ENCODE assay signal across 14 cellular contexts in genomic region chr7:74373536-74373935, GRCh38.
"Had no signal": no experiment of that assay in that cellular context is flagged by ENCODE, and none has a peak within 500 bp of the region (broad histone marks: within the 10 kb centered on the region; RNA-seq: fewer than 3 reads in every experiment).

No MANE protein-coding gene starts in this region.

- H3K4me1 ChIP-seq: uterus had no signal

- H3K36me3 Mint-ChIP-seq: activated CD8-positive, alpha-beta memory T cell treated with anti-CD3 and anti-CD28 coated beads, Interleukin-2, amount 10 ng/mL, durations not matched to agents 7 days and 5 days; activated naive CD4-positive, alpha-beta T cell treated with anti-CD3 and anti-CD28 coated beads, Interleukin-2, amount 50 U/mL, for 72 hours had no signal

- H3K9me3 ChIP-seq: esophagus muscularis mucosa, right atrium auricular region, suprapubic skin, uterus had no signal

- H3K27me3 ChIP-seq: brain microvascular endothelial cell, esophagus muscularis mucosa, right atrium auricular region, suprapubic skin, uterus had no signal

- H3K4me3 ChIP-seq: suprapubic skin had no signal

- H3K27me3 Mint-ChIP-seq: activated CD8-positive, alpha-beta memory T cell treated with anti-CD3 and anti-CD28 coated beads, Interleukin-2, amount 10 ng/mL, durations not matched to agents 7 days and 5 days; activated T-cell treated with anti-CD3 and anti-CD28 coated beads, Interleukin-2, amount 50 U/mL, for 24 hours had no signal

- FAIRE-seq: small intestine had no signal

- H3K4me3 Mint-ChIP-seq: activated CD8-positive, alpha-beta memory T cell treated with anti-CD3 and anti-CD28 coated beads, Interleukin-2, amount 10 ng/mL, durations not matched to agents 7 days and 5 days; activated T-cell treated with anti-CD3 and anti-CD28 coated beads, Interleukin-2, amount 50 U/mL, for 24 hours had no signal

- DNase-seq: activated CD4-positive, alpha-beta T cell treated with anti-CD3 and anti-CD28 coated beads, Interleukin-2, amount 50 U/mL, for 48 hours; activated CD4-positive, CD25-positive, alpha-beta regulatory T cell treated with anti-CD3 and anti-CD28 coated beads, Interleukin-2, amount 50 U/mL, for 72 hours; activated CD8-positive, alpha-beta memory T cell treated with anti-CD3 and anti-CD28 coated beads, Interleukin-2, amount 10 ng/mL, durations not matched to agents 7 days and 5 days; activated effector memory CD4-positive, alpha-beta T cell treated with Interleukin-2 at 50 U/mL for 16 hours; activated T-cell treated with anti-CD3 and anti-CD28 coated beads, Interleukin-2, amount 50 U/mL, for 24 hours; amniotic stem cell; brain microvascular endothelial cell; islet precursor cell; small intestine had no signal

- H3K36me3 ChIP-seq: uterus had no signal

- ATAC-seq: activated CD8-positive, alpha-beta memory T cell treated with anti-CD3 and anti-CD28 coated beads, Interleukin-2, amount 10 ng/mL, durations not matched to agents 7 days and 5 days; activated naive CD4-positive, alpha-beta T cell treated with anti-CD3 and anti-CD28 coated beads, Interleukin-2, amount 50 U/mL, for 72 hours had no signal

- H3K9me3 Mint-ChIP-seq: activated naive CD4-positive, alpha-beta T cell treated with anti-CD3 and anti-CD28 coated beads, Interleukin-2, amount 50 U/mL, for 72 hours; activated T-cell treated with anti-CD3 and anti-CD28 coated beads, Interleukin-2, amount 50 U/mL, for 24 hours had no signal

- H3K4me1 Mint-ChIP-seq: activated CD8-positive, alpha-beta memory T cell treated with anti-CD3 and anti-CD28 coated beads, Interleukin-2, amount 10 ng/mL, durations not matched to agents 7 days and 5 days had no signal

- H3K27ac Mint-ChIP-seq: activated CD8-positive, alpha-beta memory T cell treated with anti-CD3 and anti-CD28 coated beads, Interleukin-2, amount 10 ng/mL, durations not matched to agents 7 days and 5 days; activated naive CD4-positive, alpha-beta T cell treated with anti-CD3 and anti-CD28 coated beads, Interleukin-2, amount 50 U/mL, for 72 hours; activated T-cell treated with anti-CD3 and anti-CD28 coated beads, Interleukin-2, amount 50 U/mL, for 24 hours had no signal

- H3K27ac ChIP-seq: brain microvascular endothelial cell, suprapubic skin had no signal
